In the genomic region with DNA sequence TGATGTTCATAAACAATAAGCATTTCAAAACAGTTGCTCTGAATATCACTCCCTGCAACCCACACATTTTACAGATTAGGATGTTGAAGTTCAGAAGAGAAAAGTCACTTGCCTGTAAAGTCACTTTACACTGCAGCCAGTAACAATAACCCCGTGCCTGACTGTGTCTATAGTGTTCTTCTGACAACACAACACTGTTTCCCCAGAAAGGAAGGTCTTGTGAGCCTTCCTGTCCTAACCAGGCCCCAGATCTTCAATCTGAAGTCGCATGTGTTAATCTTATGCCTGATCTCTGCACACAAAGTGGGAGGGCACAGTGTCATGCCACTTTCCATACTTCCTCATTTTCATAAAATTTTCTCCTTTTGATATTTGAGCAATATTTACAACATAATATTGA, we compare ENCODE assay signal across 1 cellular context.
TF ChIP-seq lines count a peak whose summit lies in the region.

No MANE protein-coding gene starts in this region.

TF ChIP-seq in HCT116, 20 proteins besides CTCF, POLR2A, EP300 and RAD21 (continued from another document):
- TF ChIP-seq, protein P1, sequence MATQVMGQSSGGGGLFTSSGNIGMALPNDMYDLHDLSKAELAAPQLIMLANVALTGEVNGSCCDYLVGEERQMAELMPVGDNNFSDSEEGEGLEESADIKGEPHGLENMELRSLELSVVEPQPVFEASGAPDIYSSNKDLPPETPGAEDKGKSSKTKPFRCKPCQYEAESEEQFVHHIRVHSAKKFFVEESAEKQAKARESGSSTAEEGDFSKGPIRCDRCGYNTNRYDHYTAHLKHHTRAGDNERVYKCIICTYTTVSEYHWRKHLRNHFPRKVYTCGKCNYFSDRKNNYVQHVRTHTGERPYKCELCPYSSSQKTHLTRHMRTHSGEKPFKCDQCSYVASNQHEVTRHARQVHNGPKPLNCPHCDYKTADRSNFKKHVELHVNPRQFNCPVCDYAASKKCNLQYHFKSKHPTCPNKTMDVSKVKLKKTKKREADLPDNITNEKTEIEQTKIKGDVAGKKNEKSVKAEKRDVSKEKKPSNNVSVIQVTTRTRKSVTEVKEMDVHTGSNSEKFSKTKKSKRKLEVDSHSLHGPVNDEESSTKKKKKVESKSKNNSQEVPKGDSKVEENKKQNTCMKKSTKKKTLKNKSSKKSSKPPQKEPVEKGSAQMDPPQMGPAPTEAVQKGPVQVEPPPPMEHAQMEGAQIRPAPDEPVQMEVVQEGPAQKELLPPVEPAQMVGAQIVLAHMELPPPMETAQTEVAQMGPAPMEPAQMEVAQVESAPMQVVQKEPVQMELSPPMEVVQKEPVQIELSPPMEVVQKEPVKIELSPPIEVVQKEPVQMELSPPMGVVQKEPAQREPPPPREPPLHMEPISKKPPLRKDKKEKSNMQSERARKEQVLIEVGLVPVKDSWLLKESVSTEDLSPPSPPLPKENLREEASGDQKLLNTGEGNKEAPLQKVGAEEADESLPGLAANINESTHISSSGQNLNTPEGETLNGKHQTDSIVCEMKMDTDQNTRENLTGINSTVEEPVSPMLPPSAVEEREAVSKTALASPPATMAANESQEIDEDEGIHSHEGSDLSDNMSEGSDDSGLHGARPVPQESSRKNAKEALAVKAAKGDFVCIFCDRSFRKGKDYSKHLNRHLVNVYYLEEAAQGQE (IDR thresholded peaks at IDR 0.05; ENCODE audit: low read depth) = no peak
- TF ChIP-seq MAX (IDR thresholded peaks at IDR 0.05) (no peak), ZFX (IDR thresholded peaks at IDR 0.05) (no peak), YY1 (IDR thresholded peaks at IDR 0.05; ENCODE audit: extremely low read depth, insufficient replicate concordance, low read depth, low read length) (no peak), ELF1 (IDR thresholded peaks at IDR 0.05; ENCODE audit: borderline replicate concordance, low read depth) (no peak), EZH2phosphoT487 (IDR thresholded peaks at IDR 0.05; ENCODE audit: borderline replicate concordance) (no peak), EZH2 (IDR thresholded peaks at IDR 0.05) (no peak)
